Comparison of ENCODE assay signal across 22 cellular contexts in genomic region chr3:77618686-77619085, GRCh38.
DNase-seq lines count a peak whose midpoint lies in the region; FAIRE-seq and TF ChIP-seq lines count a peak whose summit lies in the region.
"Had no signal": no experiment of that assay in that cellular context is flagged by ENCODE, and none has a peak within 500 bp of the region (broad histone marks: within the 10 kb centered on the region; RNA-seq: fewer than 3 reads in every experiment).

No MANE protein-coding gene starts in this region.

- no peak overlapping the region for H3K27ac ChIP-seq in neural progenitor cell
- H3K27ac ChIP-seq: A549, BLaER1, C4-2B had no signal

- H4K20me1 ChIP-seq in neural progenitor cell (ENCODE audit: low read depth): no peaks in the 10 kb centered on the region
- H4K20me1 ChIP-seq: BLaER1 had no signal

- CTCF ChIA-PET in BJ (lab: Yijun Ruan, JAX): interaction anchor here (0.6 kb wide), 2 partner anchors 150 to 315 kb away, joined by 3 to 4 read pairs; no protein-coding TSS in a partner anchor

- H3K4me1 Mint-ChIP-seq in neural progenitor cell: no peaks in the 10 kb centered on the region
- H3K4me1 Mint-ChIP-seq: CD4-positive, CD25-positive, alpha-beta regulatory T cell; GM23338; H9 had no signal

- H3K9me3 ChIP-seq in neural progenitor cell (ENCODE audit: low read depth): no peaks in the 10 kb centered on the region
- H3K9me3 ChIP-seq: A549, BLaER1, Caco-2 had no signal

- FAIRE-seq in endometrium (lab: Jason Lieb, UNC): peak; percentile 23
- FAIRE-seq: A549, G401.6, GM12892 had no signal

- H2AFZ ChIP-seq in neural progenitor cell (replicated peaks): no peak overlapping the region
- H2AFZ ChIP-seq: GM23338 had no signal

- H3K79me2 ChIP-seq in neural progenitor cell (ENCODE audit: low read depth): no peaks in the 10 kb centered on the region

- H3K27me3 ChIP-seq in BJ (ENCODE audit: control insufficient read depth, insufficient read depth, low read length) (no peaks in the 10 kb centered on the region), neural progenitor cell (no peaks in the 10 kb centered on the region)
- H3K27me3 ChIP-seq: BLaER1 had no signal

- no peak overlapping the region for H3K4me3 ChIP-seq in BJ (ENCODE audit: low read depth, low read length)
- H3K4me3 ChIP-seq in fibroblast of mammary gland (ENCODE audit: control insufficient read depth, low read depth, low read length): no peak overlapping the region
- no peak overlapping the region for H3K4me3 ChIP-seq in neural progenitor cell
- H3K4me3 ChIP-seq: A549, BLaER1, GM23338 had no signal

- peak; percentile 15 for DNase-seq in BJ (ENCODE audit: low read depth)
- DNase-seq in fibroblast of mammary gland (ENCODE audit: low read depth): peak; percentile 0
- no peak for DNase-seq in NCI-H1694 treated with DMSO at 0.1 percent for 48 hours (lab: John Stamatoyannopoulos, UW)
- DNase-seq in UCSD-AML1 (lab: John Stamatoyannopoulos, UW; ENCODE audit: unreplicated experiment): no peak
- no peak for DNase-seq in GM19240 (ENCODE audit: insufficient read length, low spot score)
- no peak for DNase-seq in neural progenitor cell (ENCODE audit: low spot score)
- DNase-seq: 8988T; ACHN; Caco-2; CD4-positive, CD25-positive, alpha-beta regulatory T cell; CD8-positive, alpha-beta T cell; DMS153; DND-41; H9; HFFc6 had no signal

- H3K36me3 Mint-ChIP-seq in neural progenitor cell: no peaks in the 10 kb centered on the region
- H3K36me3 Mint-ChIP-seq: CD4-positive, CD25-positive, alpha-beta regulatory T cell; CD8-positive, alpha-beta T cell had no signal

- POLR2A ChIA-PET in BJ (lab: Charles Lee): no interaction called here

- H3K36me3 ChIP-seq in BJ (ENCODE audit: control insufficient read depth, insufficient read depth, low read length): no peaks in the 10 kb centered on the region
- H3K36me3 ChIP-seq in neural progenitor cell: no peaks in the 10 kb centered on the region
- H3K36me3 ChIP-seq: BLaER1 had no signal

- TF ChIP-seq CTCF in BJ (IDR thresholded peaks at IDR 0.05; ENCODE audit: insufficient read depth, low read depth, low read length): no peak
- TF ChIP-seq CTCF in fibroblast of mammary gland (conservative IDR thresholded peaks at IDR 0.05; ENCODE audit: control insufficient read depth, insufficient read depth, low read depth, low read length): no peak
- no peak for TF ChIP-seq CTCF in neural progenitor cell (IDR thresholded peaks at IDR 0.05)

- no peak overlapping the region for H3K4me2 ChIP-seq in neural progenitor cell
- H3K4me2 ChIP-seq: A549, BLaER1, GM23338 had no signal

- H3K27me3 Mint-ChIP-seq in neural progenitor cell (ENCODE audit: insufficient read depth, low read depth): no peaks in the 10 kb centered on the region
- H3K27me3 Mint-ChIP-seq: CD4-positive, CD25-positive, alpha-beta regulatory T cell had no signal

- H3K9ac ChIP-seq in neural progenitor cell: no peak overlapping the region
- H3K9ac ChIP-seq: BLaER1 had no signal

- no peaks in the 10 kb centered on the region for H3K4me1 ChIP-seq in neural progenitor cell
- H3K4me1 ChIP-seq: A549, BLaER1, Caco-2 had no signal

- no peak overlapping the region for H3K4me3 Mint-ChIP-seq in neural progenitor cell
- H3K4me3 Mint-ChIP-seq: CD4-positive, CD25-positive, alpha-beta regulatory T cell; CD8-positive, alpha-beta T cell; GM23338; H9; HFFc6 had no signal

- no peak overlapping the region for H3K27ac Mint-ChIP-seq in neural progenitor cell
- H3K27ac Mint-ChIP-seq: CD4-positive, CD25-positive, alpha-beta regulatory T cell; CD8-positive, alpha-beta T cell; GM23338; H9; HFFc6 had no signal

- no peaks in the 10 kb centered on the region for H3K9me3 Mint-ChIP-seq in neural progenitor cell
- H3K9me3 Mint-ChIP-seq: GM23338, H9 had no signal

- H3F3A ChIP-seq in neural progenitor cell (ENCODE audit: low read depth): no peaks in the 10 kb centered on the region

Comparison
In these comparisons a context has a peak if more than half of its experiments do, and no peak if none do; other contexts are left out.
1. DNase-seq: peak in BJ (single experiment) and fibroblast of mammary gland (single experiment); none in NCI-H1694 treated with DMSO at 0.1 percent for 48 hours (single experiment), UCSD-AML1 (single experiment), GM19240 (single experiment) and neural progenitor cell (single experiment).